ENCODE assay signal across 9 cellular contexts in the genomic region with DNA sequence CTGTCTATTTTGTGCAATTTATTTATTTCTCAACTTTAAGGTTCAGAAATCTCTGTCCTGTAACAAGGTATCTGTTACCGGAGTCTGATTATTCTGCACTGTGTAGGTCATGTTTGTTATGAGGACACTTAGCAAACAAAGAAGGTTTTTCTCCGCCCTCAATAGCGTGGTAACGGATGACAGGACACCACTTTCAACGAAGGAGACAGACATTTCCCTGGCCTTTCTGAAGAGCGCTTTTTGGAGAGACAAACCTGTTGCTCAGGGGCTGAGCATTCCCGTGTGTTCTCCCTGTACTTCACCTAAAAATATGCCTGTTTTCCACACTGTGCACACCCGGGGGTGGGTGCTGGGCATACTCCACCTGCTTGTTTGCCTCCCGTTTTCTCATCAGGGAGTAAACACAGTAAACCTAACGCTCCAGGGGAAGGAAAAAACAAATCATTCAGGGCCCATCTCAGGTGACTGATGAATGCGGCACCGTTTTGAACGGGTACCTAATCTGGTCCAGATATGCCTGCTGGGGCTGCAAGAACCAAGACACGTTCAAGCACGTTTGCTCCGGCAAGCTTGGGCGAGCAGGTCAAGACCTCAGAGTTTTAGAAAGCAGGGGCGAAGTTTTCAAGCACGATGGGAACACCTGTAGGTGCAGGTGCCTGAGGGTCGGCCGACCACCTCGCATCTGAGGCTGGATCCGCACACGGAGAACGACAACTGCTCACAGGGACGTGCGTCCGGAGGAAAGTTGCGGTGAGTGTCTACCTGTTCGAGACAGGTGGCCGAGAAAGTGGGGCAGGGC. TPM values are rescaled to one million over a fixed set of nuclear protein-coding genes. Genes with fewer than 3 reads are reported as not detected.
DNase-seq lines count a peak whose midpoint lies in the region; ATAC-seq, FAIRE-seq and TF ChIP-seq lines count a peak whose summit lies in the region.
"Had no signal": no experiment of that assay in that cellular context is flagged by ENCODE, and none has a peak within 500 bp of the region (broad histone marks: within the 10 kb centered on the region; RNA-seq: fewer than 3 reads in every experiment).

No MANE protein-coding gene starts in this region.

- no peaks in the 10 kb centered on the region for H3K4me1 ChIP-seq in astrocyte (ENCODE audit: insufficient read depth, low read length)
- peaks cover 0 to 31% (median 21%) of the 10 kb centered on the region in 5 donors for H3K4me1 ChIP-seq in subcutaneous abdominal adipose tissue (ENCODE audit: control insufficient read depth in 5 of 5, insufficient read depth in 5 of 5, low read length in 5 of 5)

- H3K9ac ChIP-seq in astrocyte (ENCODE audit: low read length) (peak overlapping the region; percentile 65), subcutaneous abdominal adipose tissue (ENCODE audit: low read length in 5 of 5) (peak overlapping the region; percentile 41 to 75 (median 52))

- H3K27me3 ChIP-seq in astrocyte (ENCODE audit: insufficient read depth, low read length) (peaks cover 14% of the 10 kb centered on the region), subcutaneous abdominal adipose tissue (ENCODE audit: control insufficient read depth in 5 of 5, insufficient read depth in 4 of 5, low read length in 5 of 5) (no peaks in the 10 kb centered on the region)

- TF ChIP-seq CTCF in astrocyte (IDR thresholded peaks at IDR 0.05; ENCODE audit: insufficient read depth, low read depth, low read length) = no peak

- H3K79me2 ChIP-seq in astrocyte (ENCODE audit: insufficient read depth, low read length) = no peaks in the 10 kb centered on the region

- ATAC-seq in left colon = peak; percentile 42

- in situ Hi-C loops in KBM-7 (cut with MboI; ENCODE audit: low pct_unique_long_range_greater_than_20kb, low sequenced_read_pairs) = no loop called here

- no peaks in the 10 kb centered on the region for H3K36me3 Mint-ChIP-seq in astrocyte (ENCODE audit: low read depth, unreplicated experiment)

- peak overlapping the region; percentile 84 for H3K4me3 Mint-ChIP-seq in astrocyte (ENCODE audit: unreplicated experiment)

- H3K4me3 ChIP-seq in astrocyte (ENCODE audit: insufficient read depth, low read depth, low read length) (peak overlapping the region; percentile 67), subcutaneous abdominal adipose tissue (ENCODE audit: low read depth in 1 of 5, low read length in 5 of 5) (peak overlapping the region; percentile 65 to 85 (median 71))

- no peak for FAIRE-seq in astrocyte (lab: Jason Lieb, UNC)
- FAIRE-seq: A204.1 had no signal

- no peaks in the 10 kb centered on the region for H4K20me1 ChIP-seq in astrocyte (ENCODE audit: insufficient read depth, low read length)

- DNase-seq in DMS 273 (lab: John Stamatoyannopoulos, UW; ENCODE audit: unreplicated experiment) (peak; percentile 18), DMS 273 treated with DMSO at 0.1 percent for 48 hours (lab: John Stamatoyannopoulos, UW) (no peak), astrocyte (ENCODE audit: low read depth) (no peak), left colon (peak in 1 of 2 donors; percentile 10), KBM-7 (no peak), foreskin melanocyte (no peak)

- peaks cover 4% of the 10 kb centered on the region for H3K9me3 ChIP-seq in KOPT-K1 (ENCODE audit: insufficient read depth, low read length, poor library complexity, severe bottlenecking)
- no peaks in the 10 kb centered on the region for H3K9me3 ChIP-seq in astrocyte (ENCODE audit: insufficient read depth, low read depth, low read length)
- no peaks in the 10 kb centered on the region for H3K9me3 ChIP-seq in subcutaneous abdominal adipose tissue (ENCODE audit: control insufficient read depth in 5 of 5, low read length in 5 of 5)

- peaks cover 15% of the 10 kb centered on the region for H3K27me3 Mint-ChIP-seq in astrocyte (ENCODE audit: low read depth, unreplicated experiment)

- H3K4me1 Mint-ChIP-seq in astrocyte (ENCODE audit: low read depth, unreplicated experiment) = no peaks in the 10 kb centered on the region

- H3K9me3 Mint-ChIP-seq in astrocyte (ENCODE audit: unreplicated experiment) = no peaks in the 10 kb centered on the region

- H3K27ac ChIP-seq in KOPT-K1 (ENCODE audit: low read depth, low read length, poor library complexity, severe bottlenecking) = peak overlapping the region; percentile 99
- H3K27ac ChIP-seq in astrocyte (ENCODE audit: low read depth, low read length) = no peak overlapping the region
- no peak overlapping the region for H3K27ac ChIP-seq in subcutaneous abdominal adipose tissue (ENCODE audit: low read depth, low read length)

- H3K4me2 ChIP-seq in astrocyte (ENCODE audit: low read length) = peak overlapping the region; percentile 88

- H3K36me3 ChIP-seq in KOPT-K1 (ENCODE audit: insufficient read depth, low read length) (peaks cover 5% of the 10 kb centered on the region; the same call in 1 of the 2 replicates), astrocyte (ENCODE audit: insufficient read depth, low read length) (no peaks in the 10 kb centered on the region), subcutaneous abdominal adipose tissue (ENCODE audit: control insufficient read depth in 5 of 5, insufficient read depth in 5 of 5, low read length in 5 of 5) (no peaks in the 10 kb centered on the region)

- peak overlapping the region; percentile 84 for H2AFZ ChIP-seq in astrocyte (ENCODE audit: low read depth, low read length)

- no peak overlapping the region for H3K27ac Mint-ChIP-seq in astrocyte (ENCODE audit: unreplicated experiment)

- intact Hi-C loops in left colon (cut with DNase I, micrococcal nuclease) = no loop called here

RNA-seq across cellular contexts. Expression of gene RETREG1, which starts 0.9 kb away (rescaled TPM):
- 0.98 and 1.5 TPM in 2 replicates for total RNA-seq in astrocyte
- 100 to 1,000 TPM in 1 of 2 donors, 10 to 100 TPM in 1; 63.7 to 100 TPM for total RNA-seq in left colon

Comparison
In these comparisons a context has a peak if more than half of its experiments do, and no peak if none do; other contexts are left out.
1. RNA of gene RETREG1, which starts 0.9 kb away (total RNA-seq): 63.7 to 100 TPM in left colon; 0.98 to 1.5 TPM in astrocyte; every median in the first group is over 10 times any median in the second.